Comparison of ENCODE assay signal across 1 cellular context in the genomic region with DNA sequence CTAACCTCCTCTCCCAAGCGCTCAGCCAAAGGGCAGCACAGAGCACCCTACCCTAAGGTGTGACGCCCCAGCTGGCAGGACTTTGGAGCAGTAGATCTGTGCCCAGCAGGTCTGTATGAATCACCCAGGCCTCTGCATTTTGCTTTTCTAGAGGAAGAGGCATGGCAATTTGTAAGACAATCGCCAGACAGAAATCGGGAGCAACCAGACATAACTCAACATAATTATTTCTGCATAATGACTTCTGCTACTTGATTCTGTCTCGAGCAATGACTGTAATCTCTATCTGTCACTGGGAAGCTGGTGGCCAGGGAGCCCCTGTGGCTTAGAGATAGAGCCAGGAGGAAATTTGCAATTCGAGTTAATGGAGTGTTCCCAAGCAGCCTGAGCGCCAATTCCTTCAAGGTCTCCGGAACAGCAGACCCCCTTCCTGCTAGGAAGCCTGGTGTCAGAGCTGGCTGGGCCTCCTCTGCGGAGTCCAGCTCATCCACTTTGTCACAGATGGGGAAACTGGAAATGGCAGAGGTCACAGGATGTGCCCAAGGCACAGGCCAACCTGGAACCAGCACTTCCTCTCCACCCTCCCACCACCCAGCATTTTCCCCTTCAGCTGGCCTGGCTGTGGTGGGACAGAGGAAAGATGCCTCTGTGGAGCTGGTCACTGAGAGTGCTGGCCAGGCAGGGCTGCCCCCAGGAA.
A peak's percentile ranks its signal among the peaks of the same experiment; 100 is the strongest.
TF ChIP-seq lines count a peak whose summit lies in the region.

No MANE protein-coding gene starts in this region.

TF ChIP-seq in K562, 482 proteins besides CTCF, POLR2A, EP300 and RAD21 (continued from another document and continues in another):
- TF ChIP-seq, protein P1, sequence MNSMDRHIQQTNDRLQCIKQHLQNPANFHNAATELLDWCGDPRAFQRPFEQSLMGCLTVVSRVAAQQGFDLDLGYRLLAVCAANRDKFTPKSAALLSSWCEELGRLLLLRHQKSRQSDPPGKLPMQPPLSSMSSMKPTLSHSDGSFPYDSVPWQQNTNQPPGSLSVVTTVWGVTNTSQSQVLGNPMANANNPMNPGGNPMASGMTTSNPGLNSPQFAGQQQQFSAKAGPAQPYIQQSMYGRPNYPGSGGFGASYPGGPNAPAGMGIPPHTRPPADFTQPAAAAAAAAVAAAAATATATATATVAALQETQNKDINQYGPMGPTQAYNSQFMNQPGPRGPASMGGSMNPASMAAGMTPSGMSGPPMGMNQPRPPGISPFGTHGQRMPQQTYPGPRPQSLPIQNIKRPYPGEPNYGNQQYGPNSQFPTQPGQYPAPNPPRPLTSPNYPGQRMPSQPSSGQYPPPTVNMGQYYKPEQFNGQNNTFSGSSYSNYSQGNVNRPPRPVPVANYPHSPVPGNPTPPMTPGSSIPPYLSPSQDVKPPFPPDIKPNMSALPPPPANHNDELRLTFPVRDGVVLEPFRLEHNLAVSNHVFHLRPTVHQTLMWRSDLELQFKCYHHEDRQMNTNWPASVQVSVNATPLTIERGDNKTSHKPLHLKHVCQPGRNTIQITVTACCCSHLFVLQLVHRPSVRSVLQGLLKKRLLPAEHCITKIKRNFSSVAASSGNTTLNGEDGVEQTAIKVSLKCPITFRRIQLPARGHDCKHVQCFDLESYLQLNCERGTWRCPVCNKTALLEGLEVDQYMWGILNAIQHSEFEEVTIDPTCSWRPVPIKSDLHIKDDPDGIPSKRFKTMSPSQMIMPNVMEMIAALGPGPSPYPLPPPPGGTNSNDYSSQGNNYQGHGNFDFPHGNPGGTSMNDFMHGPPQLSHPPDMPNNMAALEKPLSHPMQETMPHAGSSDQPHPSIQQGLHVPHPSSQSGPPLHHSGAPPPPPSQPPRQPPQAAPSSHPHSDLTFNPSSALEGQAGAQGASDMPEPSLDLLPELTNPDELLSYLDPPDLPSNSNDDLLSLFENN (IDR thresholded peaks at IDR 0.05; ENCODE audit: low read depth in 2 of 2, low read length in 2 of 2) = peak in 1 of 2 experiments; percentile 83; a peak in 2 of 4 replicates
- TF ChIP-seq CREB1 (IDR thresholded peaks at IDR 0.05) = peak; percentile 79
- peak; percentile 59; the same call in 1 of the 2 replicates for TF ChIP-seq CREB1 (CRISPR knock-in tag; IDR thresholded peaks at IDR 0.05)
- TF ChIP-seq, protein P2, sequence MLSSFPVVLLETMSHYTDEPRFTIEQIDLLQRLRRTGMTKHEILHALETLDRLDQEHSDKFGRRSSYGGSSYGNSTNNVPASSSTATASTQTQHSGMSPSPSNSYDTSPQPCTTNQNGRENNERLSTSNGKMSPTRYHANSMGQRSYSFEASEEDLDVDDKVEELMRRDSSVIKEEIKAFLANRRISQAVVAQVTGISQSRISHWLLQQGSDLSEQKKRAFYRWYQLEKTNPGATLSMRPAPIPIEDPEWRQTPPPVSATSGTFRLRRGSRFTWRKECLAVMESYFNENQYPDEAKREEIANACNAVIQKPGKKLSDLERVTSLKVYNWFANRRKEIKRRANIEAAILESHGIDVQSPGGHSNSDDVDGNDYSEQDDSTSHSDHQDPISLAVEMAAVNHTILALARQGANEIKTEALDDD (IDR thresholded peaks at IDR 0.05) = no peak
- no peak for TF ChIP-seq ETV1 (tag; conservative IDR thresholded peaks at IDR 0.05; ENCODE audit: low read depth)
- peak; percentile 90 for TF ChIP-seq DPF2 (IDR thresholded peaks at IDR 0.05)
- TF ChIP-seq ZNF175 (CRISPR knock-in tag; IDR thresholded peaks at IDR 0.05; ENCODE audit: low read depth) = peak; percentile 71
- no peak for TF ChIP-seq RBM14 (IDR thresholded peaks at IDR 0.05; ENCODE audit: borderline replicate concordance, insufficient read depth, low read depth, low read length)
- peak in 1 of 2 experiments; percentile 91; a peak in 3 of 4 replicates for TF ChIP-seq ARNT (IDR thresholded peaks at IDR 0.05)
- TF ChIP-seq, protein P3, sequence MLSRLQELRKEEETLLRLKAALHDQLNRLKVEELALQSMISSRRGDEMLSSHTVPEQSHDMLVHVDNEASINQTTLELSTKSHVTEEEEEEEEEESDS (CRISPR knock-in tag; IDR thresholded peaks at IDR 0.05) = no peak
- TF ChIP-seq XRCC5 (IDR thresholded peaks at IDR 0.05; ENCODE audit: low read depth, low read length) = no peak
- peak; percentile 85 for TF ChIP-seq STAT5A (IDR thresholded peaks at IDR 0.05; ENCODE audit: borderline replicate concordance, low read length)
- TF ChIP-seq, protein P4, sequence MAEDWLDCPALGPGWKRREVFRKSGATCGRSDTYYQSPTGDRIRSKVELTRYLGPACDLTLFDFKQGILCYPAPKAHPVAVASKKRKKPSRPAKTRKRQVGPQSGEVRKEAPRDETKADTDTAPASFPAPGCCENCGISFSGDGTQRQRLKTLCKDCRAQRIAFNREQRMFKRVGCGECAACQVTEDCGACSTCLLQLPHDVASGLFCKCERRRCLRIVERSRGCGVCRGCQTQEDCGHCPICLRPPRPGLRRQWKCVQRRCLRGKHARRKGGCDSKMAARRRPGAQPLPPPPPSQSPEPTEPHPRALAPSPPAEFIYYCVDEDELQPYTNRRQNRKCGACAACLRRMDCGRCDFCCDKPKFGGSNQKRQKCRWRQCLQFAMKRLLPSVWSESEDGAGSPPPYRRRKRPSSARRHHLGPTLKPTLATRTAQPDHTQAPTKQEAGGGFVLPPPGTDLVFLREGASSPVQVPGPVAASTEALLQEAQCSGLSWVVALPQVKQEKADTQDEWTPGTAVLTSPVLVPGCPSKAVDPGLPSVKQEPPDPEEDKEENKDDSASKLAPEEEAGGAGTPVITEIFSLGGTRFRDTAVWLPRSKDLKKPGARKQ (CRISPR knock-in tag; IDR thresholded peaks at IDR 0.05) = no peak
- no peak for TF ChIP-seq ZNF584 (CRISPR knock-in tag; IDR thresholded peaks at IDR 0.05; ENCODE audit: low read depth)
- no peak for TF ChIP-seq POLR3G (IDR thresholded peaks at IDR 0.05; ENCODE audit: extremely low read depth, insufficient read length, insufficient replicate concordance)
- no peak for TF ChIP-seq HNRNPK (IDR thresholded peaks at IDR 0.05; ENCODE audit: low read depth, low read length, poor library complexity, severe bottlenecking)
- TF ChIP-seq ZNF668 (CRISPR knock-in tag; IDR thresholded peaks at IDR 0.05) = no peak
- TF ChIP-seq TEAD1 (CRISPR knock-in tag; IDR thresholded peaks at IDR 0.05) = no peak
- no peak for TF ChIP-seq RUNX1 (IDR thresholded peaks at IDR 0.05; ENCODE audit: low read depth)
- TF ChIP-seq, protein P5, sequence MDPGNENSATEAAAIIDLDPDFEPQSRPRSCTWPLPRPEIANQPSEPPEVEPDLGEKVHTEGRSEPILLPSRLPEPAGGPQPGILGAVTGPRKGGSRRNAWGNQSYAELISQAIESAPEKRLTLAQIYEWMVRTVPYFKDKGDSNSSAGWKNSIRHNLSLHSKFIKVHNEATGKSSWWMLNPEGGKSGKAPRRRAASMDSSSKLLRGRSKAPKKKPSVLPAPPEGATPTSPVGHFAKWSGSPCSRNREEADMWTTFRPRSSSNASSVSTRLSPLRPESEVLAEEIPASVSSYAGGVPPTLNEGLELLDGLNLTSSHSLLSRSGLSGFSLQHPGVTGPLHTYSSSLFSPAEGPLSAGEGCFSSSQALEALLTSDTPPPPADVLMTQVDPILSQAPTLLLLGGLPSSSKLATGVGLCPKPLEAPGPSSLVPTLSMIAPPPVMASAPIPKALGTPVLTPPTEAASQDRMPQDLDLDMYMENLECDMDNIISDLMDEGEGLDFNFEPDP (CRISPR knock-in tag; IDR thresholded peaks at IDR 0.05) = no peak
- no peak for TF ChIP-seq MCM2 (IDR thresholded peaks at IDR 0.05; ENCODE audit: low read depth)
- no peak for TF ChIP-seq ZKSCAN1 (IDR thresholded peaks at IDR 0.05; ENCODE audit: low read depth, low read length)
- no peak for TF ChIP-seq GABPB2 (CRISPR knock-in tag; conservative IDR thresholded peaks at IDR 0.05)
- no peak for TF ChIP-seq BRF1 (IDR thresholded peaks at IDR 0.05; ENCODE audit: borderline replicate concordance, extremely low read depth, insufficient read length)
- peak; percentile 65; the same call in 1 of the 2 replicates for TF ChIP-seq MXI1 (IDR thresholded peaks at IDR 0.05; ENCODE audit: low read depth, low read length)
- no peak for TF ChIP-seq HCFC1 (IDR thresholded peaks at IDR 0.05; ENCODE audit: low read depth, low read length)
- TF ChIP-seq KLF1 (tag; IDR thresholded peaks at IDR 0.05) = no peak
- TF ChIP-seq, protein P6, sequence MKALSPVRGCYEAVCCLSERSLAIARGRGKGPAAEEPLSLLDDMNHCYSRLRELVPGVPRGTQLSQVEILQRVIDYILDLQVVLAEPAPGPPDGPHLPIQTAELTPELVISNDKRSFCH (CRISPR knock-in tag; IDR thresholded peaks at IDR 0.05) = no peak
- TF ChIP-seq, protein P6 (tag; IDR thresholded peaks at IDR 0.05) = no peak
- TF ChIP-seq CBFA2T2 (conservative IDR thresholded peaks at IDR 0.05) = peak; percentile 95
- peak; percentile 47; the same call in 1 of the 2 replicates for TF ChIP-seq BHLHE40 (IDR thresholded peaks at IDR 0.05; ENCODE audit: low read length)
- TF ChIP-seq ZNF12 (CRISPR knock-in tag; IDR thresholded peaks at IDR 0.05) = no peak
- TF ChIP-seq, protein P7, sequence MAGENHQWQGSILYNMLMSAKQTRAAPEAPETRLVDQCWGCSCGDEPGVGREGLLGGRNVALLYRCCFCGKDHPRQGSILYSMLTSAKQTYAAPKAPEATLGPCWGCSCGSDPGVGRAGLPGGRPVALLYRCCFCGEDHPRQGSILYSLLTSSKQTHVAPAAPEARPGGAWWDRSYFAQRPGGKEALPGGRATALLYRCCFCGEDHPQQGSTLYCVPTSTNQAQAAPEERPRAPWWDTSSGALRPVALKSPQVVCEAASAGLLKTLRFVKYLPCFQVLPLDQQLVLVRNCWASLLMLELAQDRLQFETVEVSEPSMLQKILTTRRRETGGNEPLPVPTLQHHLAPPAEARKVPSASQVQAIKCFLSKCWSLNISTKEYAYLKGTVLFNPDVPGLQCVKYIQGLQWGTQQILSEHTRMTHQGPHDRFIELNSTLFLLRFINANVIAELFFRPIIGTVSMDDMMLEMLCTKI (IDR thresholded peaks at IDR 0.05; ENCODE audit: partially characterized antibody) = no peak
- TF ChIP-seq SRSF7 (optimal IDR thresholded peaks at IDR 0.05; ENCODE audit: low read depth, low read length) = no peak
- TF ChIP-seq, protein P8, sequence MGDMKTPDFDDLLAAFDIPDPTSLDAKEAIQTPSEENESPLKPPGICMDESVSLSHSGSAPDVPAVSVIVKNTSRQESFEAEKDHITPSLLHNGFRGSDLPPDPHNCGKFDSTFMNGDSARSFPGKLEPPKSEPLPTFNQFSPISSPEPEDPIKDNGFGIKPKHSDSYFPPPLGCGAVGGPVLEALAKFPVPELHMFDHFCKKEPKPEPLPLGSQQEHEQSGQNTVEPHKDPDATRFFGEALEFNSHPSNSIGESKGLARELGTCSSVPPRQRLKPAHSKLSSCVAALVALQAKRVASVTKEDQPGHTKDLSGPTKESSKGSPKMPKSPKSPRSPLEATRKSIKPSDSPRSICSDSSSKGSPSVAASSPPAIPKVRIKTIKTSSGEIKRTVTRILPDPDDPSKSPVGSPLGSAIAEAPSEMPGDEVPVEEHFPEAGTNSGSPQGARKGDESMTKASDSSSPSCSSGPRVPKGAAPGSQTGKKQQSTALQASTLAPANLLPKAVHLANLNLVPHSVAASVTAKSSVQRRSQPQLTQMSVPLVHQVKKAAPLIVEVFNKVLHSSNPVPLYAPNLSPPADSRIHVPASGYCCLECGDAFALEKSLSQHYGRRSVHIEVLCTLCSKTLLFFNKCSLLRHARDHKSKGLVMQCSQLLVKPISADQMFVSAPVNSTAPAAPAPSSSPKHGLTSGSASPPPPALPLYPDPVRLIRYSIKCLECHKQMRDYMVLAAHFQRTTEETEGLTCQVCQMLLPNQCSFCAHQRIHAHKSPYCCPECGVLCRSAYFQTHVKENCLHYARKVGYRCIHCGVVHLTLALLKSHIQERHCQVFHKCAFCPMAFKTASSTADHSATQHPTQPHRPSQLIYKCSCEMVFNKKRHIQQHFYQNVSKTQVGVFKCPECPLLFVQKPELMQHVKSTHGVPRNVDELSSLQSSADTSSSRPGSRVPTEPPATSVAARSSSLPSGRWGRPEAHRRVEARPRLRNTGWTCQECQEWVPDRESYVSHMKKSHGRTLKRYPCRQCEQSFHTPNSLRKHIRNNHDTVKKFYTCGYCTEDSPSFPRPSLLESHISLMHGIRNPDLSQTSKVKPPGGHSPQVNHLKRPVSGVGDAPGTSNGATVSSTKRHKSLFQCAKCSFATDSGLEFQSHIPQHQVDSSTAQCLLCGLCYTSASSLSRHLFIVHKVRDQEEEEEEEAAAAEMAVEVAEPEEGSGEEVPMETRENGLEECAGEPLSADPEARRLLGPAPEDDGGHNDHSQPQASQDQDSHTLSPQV (IDR thresholded peaks at IDR 0.05) = no peak
- TF ChIP-seq ZNF408 (CRISPR knock-in tag; IDR thresholded peaks at IDR 0.05; ENCODE audit: low read depth) = no peak
- TF ChIP-seq, protein P9, sequence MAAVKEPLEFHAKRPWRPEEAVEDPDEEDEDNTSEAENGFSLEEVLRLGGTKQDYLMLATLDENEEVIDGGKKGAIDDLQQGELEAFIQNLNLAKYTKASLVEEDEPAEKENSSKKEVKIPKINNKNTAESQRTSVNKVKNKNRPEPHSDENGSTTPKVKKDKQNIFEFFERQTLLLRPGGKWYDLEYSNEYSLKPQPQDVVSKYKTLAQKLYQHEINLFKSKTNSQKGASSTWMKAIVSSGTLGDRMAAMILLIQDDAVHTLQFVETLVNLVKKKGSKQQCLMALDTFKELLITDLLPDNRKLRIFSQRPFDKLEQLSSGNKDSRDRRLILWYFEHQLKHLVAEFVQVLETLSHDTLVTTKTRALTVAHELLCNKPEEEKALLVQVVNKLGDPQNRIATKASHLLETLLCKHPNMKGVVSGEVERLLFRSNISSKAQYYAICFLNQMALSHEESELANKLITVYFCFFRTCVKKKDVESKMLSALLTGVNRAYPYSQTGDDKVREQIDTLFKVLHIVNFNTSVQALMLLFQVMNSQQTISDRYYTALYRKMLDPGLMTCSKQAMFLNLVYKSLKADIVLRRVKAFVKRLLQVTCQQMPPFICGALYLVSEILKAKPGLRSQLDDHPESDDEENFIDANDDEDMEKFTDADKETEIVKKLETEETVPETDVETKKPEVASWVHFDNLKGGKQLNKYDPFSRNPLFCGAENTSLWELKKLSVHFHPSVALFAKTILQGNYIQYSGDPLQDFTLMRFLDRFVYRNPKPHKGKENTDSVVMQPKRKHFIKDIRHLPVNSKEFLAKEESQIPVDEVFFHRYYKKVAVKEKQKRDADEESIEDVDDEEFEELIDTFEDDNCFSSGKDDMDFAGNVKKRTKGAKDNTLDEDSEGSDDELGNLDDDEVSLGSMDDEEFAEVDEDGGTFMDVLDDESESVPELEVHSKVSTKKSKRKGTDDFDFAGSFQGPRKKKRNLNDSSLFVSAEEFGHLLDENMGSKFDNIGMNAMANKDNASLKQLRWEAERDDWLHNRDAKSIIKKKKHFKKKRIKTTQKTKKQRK (IDR thresholded peaks at IDR 0.05; ENCODE audit: borderline replicate concordance, low read depth, low read length) = no peak
- TF ChIP-seq, protein P10, sequence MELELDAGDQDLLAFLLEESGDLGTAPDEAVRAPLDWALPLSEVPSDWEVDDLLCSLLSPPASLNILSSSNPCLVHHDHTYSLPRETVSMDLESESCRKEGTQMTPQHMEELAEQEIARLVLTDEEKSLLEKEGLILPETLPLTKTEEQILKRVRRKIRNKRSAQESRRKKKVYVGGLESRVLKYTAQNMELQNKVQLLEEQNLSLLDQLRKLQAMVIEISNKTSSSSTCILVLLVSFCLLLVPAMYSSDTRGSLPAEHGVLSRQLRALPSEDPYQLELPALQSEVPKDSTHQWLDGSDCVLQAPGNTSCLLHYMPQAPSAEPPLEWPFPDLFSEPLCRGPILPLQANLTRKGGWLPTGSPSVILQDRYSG (tag; conservative IDR thresholded peaks at IDR 0.05; ENCODE audit: low read depth) = no peak
- TF ChIP-seq KDM4B (IDR thresholded peaks at IDR 0.05; ENCODE audit: borderline replicate concordance in 2 of 2, low read depth in 1 of 2) = no peak
- no peak for TF ChIP-seq HMG20A (CRISPR knock-in tag; conservative IDR thresholded peaks at IDR 0.05)
- TF ChIP-seq NFRKB (IDR thresholded peaks at IDR 0.05; ENCODE audit: low read depth) = no peak
- no peak for TF ChIP-seq ZNF3 (CRISPR knock-in tag; IDR thresholded peaks at IDR 0.05)
- peak; percentile 96 for TF ChIP-seq ARID1B (IDR thresholded peaks at IDR 0.05)
